Comparison of ENCODE assay signal across 1 cellular context in the genomic region with DNA sequence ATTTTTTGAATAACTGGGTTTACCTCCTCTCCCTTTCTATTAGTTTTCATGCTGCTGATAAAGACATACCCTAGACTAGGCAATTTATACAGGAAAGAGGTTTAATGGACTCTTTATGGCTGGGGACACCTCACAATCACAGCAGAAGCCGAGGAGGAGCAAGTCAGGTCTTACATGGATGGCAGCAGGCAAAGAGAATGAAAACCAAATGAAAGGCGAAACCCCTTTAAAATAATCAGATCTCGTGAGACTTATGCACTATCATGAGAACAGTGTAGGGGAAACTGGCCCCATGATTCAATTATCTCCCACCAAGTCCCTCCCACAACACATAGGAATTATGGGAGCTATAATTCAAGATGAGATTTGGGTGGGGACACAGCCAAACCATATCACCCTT.
TF ChIP-seq lines count a peak whose summit lies in the region.

No MANE protein-coding gene starts in this region.

TF ChIP-seq in HepG2, 621 proteins besides CTCF, POLR2A, EP300 and RAD21:
- TF ChIP-seq HDAC1 (CRISPR knock-in tag; IDR thresholded peaks at IDR 0.05) (no peak), ZNF431 (CRISPR knock-in tag; IDR thresholded peaks at IDR 0.05; ENCODE audit: borderline replicate concordance, low read depth) (peak; percentile 96; the same call in 1 of the 2 replicates)
